1 cellular context compared by ENCODE assay signal in the genomic region with DNA sequence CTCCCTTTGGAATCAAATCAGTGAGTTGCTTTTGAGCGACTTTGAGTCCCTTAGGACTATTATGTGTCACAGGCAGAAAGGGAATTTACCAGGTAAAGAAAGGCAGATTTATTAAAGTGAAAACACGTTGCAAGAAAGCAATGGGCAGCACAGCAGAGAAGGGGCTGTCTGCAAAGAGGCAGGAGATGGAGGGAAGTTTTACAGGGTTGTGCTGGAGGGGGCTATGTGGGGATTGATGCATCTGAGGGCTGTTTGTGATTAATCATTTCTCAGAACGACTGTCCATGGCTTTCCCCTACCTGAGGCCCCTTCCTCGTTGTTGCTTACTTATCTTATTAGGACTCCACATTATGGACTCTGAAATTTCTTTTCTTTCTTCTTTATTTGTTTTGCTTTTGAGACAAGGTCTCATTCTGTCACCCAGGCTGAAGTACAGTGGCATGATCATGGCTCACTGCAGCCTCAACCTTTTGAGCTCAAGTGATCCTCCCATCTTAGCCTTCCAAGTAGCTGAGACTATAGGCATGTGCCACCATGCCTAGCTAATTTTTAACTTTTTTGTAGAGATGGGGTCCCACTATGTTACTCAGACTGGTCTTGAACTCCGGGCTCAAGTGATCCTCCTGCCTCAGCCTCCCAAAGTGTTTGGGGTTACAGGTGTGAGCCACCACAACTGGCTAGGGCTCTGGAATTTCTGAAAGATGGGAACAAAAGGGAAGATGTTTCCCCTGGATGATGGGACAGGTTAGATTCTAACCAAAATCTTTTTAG.
TF ChIP-seq lines count a peak whose summit lies in the region.

No MANE protein-coding gene starts in this region.

TF ChIP-seq in WTC11, 78 proteins besides CTCF, POLR2A, EP300 and RAD21 (continued from another document):
- TF ChIP-seq, protein P1, sequence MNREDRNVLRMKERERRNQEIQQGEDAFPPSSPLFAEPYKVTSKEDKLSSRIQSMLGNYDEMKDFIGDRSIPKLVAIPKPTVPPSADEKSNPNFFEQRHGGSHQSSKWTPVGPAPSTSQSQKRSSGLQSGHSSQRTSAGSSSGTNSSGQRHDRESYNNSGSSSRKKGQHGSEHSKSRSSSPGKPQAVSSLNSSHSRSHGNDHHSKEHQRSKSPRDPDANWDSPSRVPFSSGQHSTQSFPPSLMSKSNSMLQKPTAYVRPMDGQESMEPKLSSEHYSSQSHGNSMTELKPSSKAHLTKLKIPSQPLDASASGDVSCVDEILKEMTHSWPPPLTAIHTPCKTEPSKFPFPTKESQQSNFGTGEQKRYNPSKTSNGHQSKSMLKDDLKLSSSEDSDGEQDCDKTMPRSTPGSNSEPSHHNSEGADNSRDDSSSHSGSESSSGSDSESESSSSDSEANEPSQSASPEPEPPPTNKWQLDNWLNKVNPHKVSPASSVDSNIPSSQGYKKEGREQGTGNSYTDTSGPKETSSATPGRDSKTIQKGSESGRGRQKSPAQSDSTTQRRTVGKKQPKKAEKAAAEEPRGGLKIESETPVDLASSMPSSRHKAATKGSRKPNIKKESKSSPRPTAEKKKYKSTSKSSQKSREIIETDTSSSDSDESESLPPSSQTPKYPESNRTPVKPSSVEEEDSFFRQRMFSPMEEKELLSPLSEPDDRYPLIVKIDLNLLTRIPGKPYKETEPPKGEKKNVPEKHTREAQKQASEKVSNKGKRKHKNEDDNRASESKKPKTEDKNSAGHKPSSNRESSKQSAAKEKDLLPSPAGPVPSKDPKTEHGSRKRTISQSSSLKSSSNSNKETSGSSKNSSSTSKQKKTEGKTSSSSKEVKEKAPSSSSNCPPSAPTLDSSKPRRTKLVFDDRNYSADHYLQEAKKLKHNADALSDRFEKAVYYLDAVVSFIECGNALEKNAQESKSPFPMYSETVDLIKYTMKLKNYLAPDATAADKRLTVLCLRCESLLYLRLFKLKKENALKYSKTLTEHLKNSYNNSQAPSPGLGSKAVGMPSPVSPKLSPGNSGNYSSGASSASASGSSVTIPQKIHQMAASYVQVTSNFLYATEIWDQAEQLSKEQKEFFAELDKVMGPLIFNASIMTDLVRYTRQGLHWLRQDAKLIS (CRISPR knock-in tag; IDR thresholded peaks at IDR 0.05; ENCODE audit: borderline replicate concordance) = no peak
- no peak for TF ChIP-seq IRF1 (CRISPR knock-in tag; IDR thresholded peaks at IDR 0.05)
- TF ChIP-seq USF1 (CRISPR knock-in tag; IDR thresholded peaks at IDR 0.05) = no peak
- TF ChIP-seq, protein P2, sequence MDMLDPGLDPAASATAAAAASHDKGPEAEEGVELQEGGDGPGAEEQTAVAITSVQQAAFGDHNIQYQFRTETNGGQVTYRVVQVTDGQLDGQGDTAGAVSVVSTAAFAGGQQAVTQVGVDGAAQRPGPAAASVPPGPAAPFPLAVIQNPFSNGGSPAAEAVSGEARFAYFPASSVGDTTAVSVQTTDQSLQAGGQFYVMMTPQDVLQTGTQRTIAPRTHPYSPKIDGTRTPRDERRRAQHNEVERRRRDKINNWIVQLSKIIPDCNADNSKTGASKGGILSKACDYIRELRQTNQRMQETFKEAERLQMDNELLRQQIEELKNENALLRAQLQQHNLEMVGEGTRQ (CRISPR knock-in tag; IDR thresholded peaks at IDR 0.05) = no peak
- no peak for TF ChIP-seq ZNF263 (CRISPR knock-in tag; IDR thresholded peaks at IDR 0.05; ENCODE audit: low read depth)
